In the genomic region with DNA sequence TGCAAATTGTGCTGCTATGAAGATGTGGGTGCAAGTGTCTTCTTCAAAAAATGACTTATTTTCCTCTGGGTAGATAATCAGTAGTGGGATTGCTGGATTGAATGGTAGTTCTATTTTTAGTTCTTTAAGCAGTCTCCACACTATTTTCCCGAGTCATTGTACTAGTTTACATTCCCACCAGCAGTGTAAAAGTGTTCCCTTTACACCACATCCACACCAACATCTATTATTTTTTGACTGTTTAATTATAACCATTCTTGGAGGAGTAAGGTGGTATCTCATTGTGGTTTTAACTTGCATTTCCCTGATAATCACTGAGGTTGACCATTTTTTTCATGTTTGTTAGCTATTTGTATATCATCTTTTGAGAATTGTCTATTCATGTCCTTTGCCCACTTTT, we compare ENCODE assay signal across 28 cellular contexts.
"Had no signal": no experiment of that assay in that cellular context is flagged by ENCODE, and none has a peak within 500 bp of the region (broad histone marks: within the 10 kb centered on the region; RNA-seq: fewer than 3 reads in every experiment).

No MANE protein-coding gene starts in this region.

- H3K9ac ChIP-seq: neural progenitor cell, parathyroid adenoma had no signal

- H3K4me1 ChIP-seq: parathyroid adenoma, psoas muscle, right lobe of liver, vagina had no signal

- H3K4me1 Mint-ChIP-seq: natural killer cell; stimulated activated effector memory CD8-positive, alpha-beta T cell treated with anti-CD3 and anti-CD28 coated beads, Interleukin-12 subunit alpha, Interleukin-12 subunit beta, amount 100 ng/mL, for 72 hours; stimulated activated naive CD8-positive, alpha-beta T cell treated with anti-CD3 and anti-CD28 coated beads, Interleukin-15, amount 100 ng/mL, for 72 hours had no signal

- H3K4me3 Mint-ChIP-seq: natural killer cell; nephron; neural progenitor cell; stimulated activated effector memory CD8-positive, alpha-beta T cell treated with anti-CD3 and anti-CD28 coated beads, Interleukin-12 subunit alpha, Interleukin-12 subunit beta, amount 100 ng/mL, for 72 hours; stimulated activated naive B cell treated with anti-CD40 and anti-IgM and Interleukin-4, amounts not matched to agents 10 μg/mL and 1 μg/mL and 100 μg/mL, for 72 hours; stimulated activated naive CD8-positive, alpha-beta T cell treated with anti-CD3 and anti-CD28 coated beads, Interleukin-15, amount 100 ng/mL, for 72 hours had no signal

- H3K36me3 Mint-ChIP-seq: natural killer cell; neural progenitor cell; stimulated activated effector memory CD8-positive, alpha-beta T cell treated with anti-CD3 and anti-CD28 coated beads, Interleukin-12 subunit alpha, Interleukin-12 subunit beta, amount 100 ng/mL, for 72 hours; stimulated activated naive B cell treated with anti-CD40 and anti-IgM and Interleukin-4, amounts not matched to agents 10 μg/mL and 1 μg/mL and 100 μg/mL, for 72 hours had no signal

- ATAC-seq: natural killer cell; psoas muscle; right cardiac atrium; right lobe of liver; stimulated activated effector memory CD8-positive, alpha-beta T cell treated with anti-CD3 and anti-CD28 coated beads, Interleukin-12 subunit alpha, Interleukin-12 subunit beta, amount 100 ng/mL, for 72 hours; stimulated activated naive B cell treated with anti-CD40 and anti-IgM and Interleukin-4, amounts not matched to agents 10 μg/mL and 1 μg/mL and 100 μg/mL, for 72 hours; stimulated activated naive CD8-positive, alpha-beta T cell treated with anti-CD3 and anti-CD28 coated beads, Interleukin-15, amount 100 ng/mL, for 72 hours; stimulated activated naive CD8-positive, alpha-beta T cell treated with anti-CD3 and anti-CD28 coated beads, Interleukin-15, Interleukin-2, amounts not matched to agents 100 U/mL and 50 U/mL, for 24 hours had no signal

- H3K4me3 ChIP-seq: neural progenitor cell, ovary, psoas muscle, right lobe of liver, sigmoid colon, thoracic aorta, thyroid gland, tibial nerve, upper lobe of left lung, vagina had no signal

- H3K9me3 ChIP-seq: ovary, psoas muscle, right lobe of liver, sigmoid colon, thoracic aorta, thyroid gland, tibial nerve, upper lobe of left lung, vagina had no signal

- H3K27ac Mint-ChIP-seq: natural killer cell; nephron; neural progenitor cell; progenitor cell of endocrine pancreas; stimulated activated effector memory CD8-positive, alpha-beta T cell treated with anti-CD3 and anti-CD28 coated beads, Interleukin-12 subunit alpha, Interleukin-12 subunit beta, amount 100 ng/mL, for 72 hours; stimulated activated naive B cell treated with anti-CD40 and anti-IgM and Interleukin-4, amounts not matched to agents 10 μg/mL and 1 μg/mL and 100 μg/mL, for 72 hours; stimulated activated naive CD8-positive, alpha-beta T cell treated with anti-CD3 and anti-CD28 coated beads, Interleukin-15, amount 100 ng/mL, for 72 hours had no signal

- DNase-seq: natural killer cell; occipital lobe; ovary; posterior cingulate gyrus; psoas muscle; right cardiac atrium; right lobe of liver; sigmoid colon; small intestine; stimulated activated CD4-positive, alpha-beta T cell treated with anti-CD3 and anti-CD28 coated beads, Interleukin-15, amount 100 ng/mL, for 24 hours; stimulated activated CD4-positive, alpha-beta T cell treated with anti-CD3 and anti-CD28 coated beads, Interleukin-2, amount 100 ng/mL, for 24 hours; stimulated activated CD4-positive, alpha-beta T cell treated with anti-CD3 and anti-CD28 coated beads, Interleukin-2, amount 100 ng/mL, for 48 hours; stimulated activated CD4-positive, alpha-beta T cell treated with anti-CD3 and anti-CD28 coated beads, Interleukin-4, amount 100 ng/mL, for 24 hours; stimulated activated naive B cell treated with anti-CD40 and anti-IgM and Interleukin-4, amounts not matched to agents 10 μg/mL and 1 μg/mL and 100 μg/mL, for 72 hours; stimulated activated naive CD8-positive, alpha-beta T cell treated with anti-CD3 and anti-CD28 coated beads, Interleukin-15, amount 100 ng/mL, for 72 hours; stimulated activated naive CD8-positive, alpha-beta T cell treated with anti-CD3 and anti-CD28 coated beads, Interleukin-15, Interleukin-2, amounts not matched to agents 100 U/mL and 50 U/mL, for 24 hours; thyroid gland; trophoblast cell; upper lobe of left lung had no signal

- H3K27me3 ChIP-seq: neural progenitor cell, ovary, right lobe of liver, sigmoid colon, thyroid gland, tibial nerve, upper lobe of left lung, vagina had no signal

- H3K27ac ChIP-seq: neural progenitor cell, ovary, parathyroid adenoma, psoas muscle, right lobe of liver, sigmoid colon, thoracic aorta, thyroid gland, tibial nerve, upper lobe of left lung, vagina had no signal

- H3K79me2 ChIP-seq: parathyroid adenoma had no signal

- H3K9me3 Mint-ChIP-seq: natural killer cell; nephron; neural progenitor cell; stimulated activated effector memory CD8-positive, alpha-beta T cell treated with anti-CD3 and anti-CD28 coated beads, Interleukin-12 subunit alpha, Interleukin-12 subunit beta, amount 100 ng/mL, for 72 hours; stimulated activated naive CD8-positive, alpha-beta T cell treated with anti-CD3 and anti-CD28 coated beads, Interleukin-15, amount 100 ng/mL, for 72 hours had no signal

- H3K4me2 ChIP-seq: neural progenitor cell had no signal

- H2AFZ ChIP-seq: neural progenitor cell, parathyroid adenoma had no signal

- FAIRE-seq: small intestine, urothelium cell line had no signal

- H3K36me3 ChIP-seq: neural progenitor cell, ovary, right lobe of liver, sigmoid colon, thoracic aorta, thyroid gland, tibial nerve, upper lobe of left lung, vagina had no signal
